Comparison of ENCODE assay signal across 29 cellular contexts in genomic region chr15:98740963-98741362, GRCh38.
"Had no signal": no experiment of that assay in that cellular context is flagged by ENCODE, and none has a peak within 500 bp of the region (broad histone marks: within the 10 kb centered on the region; RNA-seq: fewer than 3 reads in every experiment).

No MANE protein-coding gene starts in this region.

- H3K9me3 ChIP-seq: esophagus muscularis mucosa, heart right ventricle, lower lobe of right lung, mucosa of descending colon, right lobe of liver, thoracic aorta, tibial nerve, upper lobe of left lung had no signal

- H3K27me3 ChIP-seq: esophagus muscularis mucosa, heart right ventricle, right lobe of liver, tibial nerve, upper lobe of left lung had no signal

- H3K27ac Mint-ChIP-seq: mesothelial cell of epicardium; naive B cell; nephron progenitor cell; stimulated activated naive B cell treated with anti-CD40 and anti-IgM and Interleukin-4, amounts not matched to agents 10 μg/mL and 1 μg/mL and 100 μg/mL, for 72 hours; stimulated activated naive CD8-positive, alpha-beta T cell treated with anti-CD3 and anti-CD28 coated beads, Interleukin-15, Interleukin-2, amounts not matched to agents 100 ng/mL and 50 ng/mL, for 24 hours had no signal

- H3K27ac ChIP-seq: coronary artery, esophagus muscularis mucosa, heart right ventricle, lower lobe of right lung, parathyroid adenoma, right lobe of liver, thoracic aorta, tibial nerve, upper lobe of left lung had no signal

- H3K9me3 Mint-ChIP-seq: immature natural killer cell; mesothelial cell of epicardium; naive B cell; stimulated activated naive B cell treated with anti-CD40 and anti-IgM and Interleukin-4, amounts not matched to agents 10 μg/mL and 1 μg/mL and 100 μg/mL, for 72 hours; stimulated activated naive CD8-positive, alpha-beta T cell treated with anti-CD3 and anti-CD28 coated beads, Interleukin-15, Interleukin-2, amounts not matched to agents 100 ng/mL and 50 ng/mL, for 24 hours had no signal

- H3K9ac ChIP-seq: parathyroid adenoma had no signal

- H3K36me3 Mint-ChIP-seq: immature natural killer cell; mesothelial cell of epicardium; naive B cell; stimulated activated naive B cell treated with anti-CD40 and anti-IgM and Interleukin-4, amounts not matched to agents 10 μg/mL and 1 μg/mL and 100 μg/mL, for 72 hours had no signal

- H3K27me3 Mint-ChIP-seq: naive B cell; progenitor cell of endocrine pancreas; stimulated activated naive B cell treated with anti-CD40 and anti-IgM and Interleukin-4, amounts not matched to agents 10 μg/mL and 1 μg/mL and 100 μg/mL, for 72 hours; stimulated activated naive CD8-positive, alpha-beta T cell treated with anti-CD3 and anti-CD28 coated beads, Interleukin-15, Interleukin-2, amounts not matched to agents 100 ng/mL and 50 ng/mL, for 24 hours had no signal

- DNase-seq: dermis blood vessel endothelial cell; effector memory CD4-positive, alpha-beta T cell; foreskin melanocyte; glutamatergic neuron; heart right ventricle; hypothalamus; immature natural killer cell; left ventricle myocardium superior; lower lobe of right lung; mucosa of descending colon; naive B cell; nephron progenitor cell; right lobe of liver; small intestine; stimulated activated CD4-positive, alpha-beta T cell treated with anti-CD3 and anti-CD28 coated beads, Interleukin-15, amount 100 ng/mL, for 24 hours; stimulated activated CD4-positive, alpha-beta T cell treated with anti-CD3 and anti-CD28 coated beads, Interleukin-2, amount 100 ng/mL, for 48 hours; stimulated activated naive B cell treated with anti-CD40 and anti-IgM and Interleukin-4, amounts not matched to agents 10 μg/mL and 1 μg/mL and 100 μg/mL, for 72 hours; upper lobe of left lung had no signal

- H3K4me3 ChIP-seq: coronary artery, esophagus muscularis mucosa, heart right ventricle, lower lobe of right lung, mucosa of descending colon, right lobe of liver, thoracic aorta, tibial nerve, upper lobe of left lung had no signal

- H3K36me3 ChIP-seq: esophagus muscularis mucosa, heart right ventricle, lower lobe of right lung, right lobe of liver, thoracic aorta, tibial nerve, upper lobe of left lung had no signal

- H3K4me3 Mint-ChIP-seq: immature natural killer cell; mesothelial cell of epicardium; naive B cell; nephron progenitor cell; stimulated activated naive B cell treated with anti-CD40 and anti-IgM and Interleukin-4, amounts not matched to agents 10 μg/mL and 1 μg/mL and 100 μg/mL, for 72 hours; stimulated activated naive CD8-positive, alpha-beta T cell treated with anti-CD3 and anti-CD28 coated beads, Interleukin-15, Interleukin-2, amounts not matched to agents 100 ng/mL and 50 ng/mL, for 24 hours had no signal

- FAIRE-seq: endothelial cell of umbilical vein, keratinocyte, small intestine, urothelium cell line had no signal

- H2AFZ ChIP-seq: parathyroid adenoma had no signal

- H3K4me1 ChIP-seq: parathyroid adenoma, right lobe of liver had no signal
